ENCODE assay signal across 12 cellular contexts in the genomic region with DNA sequence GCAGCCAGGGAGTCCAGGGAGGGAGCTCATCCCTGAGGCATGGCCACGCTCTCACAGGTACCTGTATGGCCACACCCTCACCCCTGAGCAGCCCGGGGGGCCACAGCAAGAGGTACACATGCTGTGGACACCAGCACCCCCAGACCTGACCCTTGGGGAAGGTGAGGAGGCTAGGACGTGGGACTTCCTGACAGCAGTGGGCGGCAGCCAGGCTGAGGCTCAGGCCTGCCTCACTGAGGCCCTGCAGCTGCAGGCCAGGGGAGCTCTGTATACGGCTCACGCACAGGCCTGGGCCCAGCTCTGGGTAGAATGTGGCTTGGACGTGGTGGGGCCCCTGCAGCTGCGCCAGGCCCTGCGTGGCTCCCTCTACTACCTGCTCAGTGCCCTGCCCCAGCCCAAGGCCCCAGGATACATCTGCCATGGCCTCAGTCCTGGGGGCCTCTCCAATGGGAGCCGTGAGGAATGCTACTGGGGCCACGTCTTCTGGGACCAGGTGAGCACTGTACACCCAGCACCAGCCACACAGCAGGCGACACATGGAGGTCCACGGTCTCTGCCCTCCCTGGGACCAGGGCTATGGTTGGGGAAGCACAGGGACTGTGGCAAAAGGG. TPM values are rescaled to one million over a fixed set of nuclear protein-coding genes. Genes with fewer than 3 reads are reported as not detected.
DNase-seq lines count a peak whose midpoint lies in the region; ATAC-seq and TF ChIP-seq lines count a peak whose summit lies in the region.
"Had no signal": no experiment of that assay in that cellular context is flagged by ENCODE, and none has a peak within 500 bp of the region (broad histone marks: within the 10 kb centered on the region; RNA-seq: fewer than 3 reads in every experiment).

No MANE protein-coding gene starts in this region.

- H3K4me1 ChIP-seq in right lobe of liver = no peaks in the 10 kb centered on the region

- no peak overlapping the region for H3K27ac ChIP-seq in right lobe of liver

- no peak for ATAC-seq in activated T-cell treated with anti-CD3 and anti-CD28 coated beads, Interleukin-2, amount 50 U/mL, for 72 hours (replicated peaks in 1 of 2)
- ATAC-seq in right lobe of liver (no peak), GM18858 (IDR thresholded peaks at IDR 0.05; ENCODE audit: unreplicated experiment) (no peak)
- no peak for ATAC-seq in stimulated activated memory B cell treated with anti-CD40 and anti-IgM and Interleukin-4, amounts not matched to agents 10 μg/mL and 1 μg/mL and 100 μg/mL, for 72 hours
- ATAC-seq: esophagus mucosa had no signal

- no peak overlapping the region for H3K4me3 ChIP-seq in right lobe of liver

- H3K4me1 Mint-ChIP-seq in activated T-cell treated with anti-CD3 and anti-CD28 coated beads, Interleukin-2, amount 50 U/mL, for 72 hours (ENCODE audit: low read depth) = peaks cover 38% of the 10 kb centered on the region
- H3K4me1 Mint-ChIP-seq in stimulated activated memory B cell treated with anti-CD40 and anti-IgM and Interleukin-4, amounts not matched to agents 10 μg/mL and 1 μg/mL and 100 μg/mL, for 72 hours = peaks cover 37% of the 10 kb centered on the region

- H3K27me3 Mint-ChIP-seq in activated T-cell treated with anti-CD3 and anti-CD28 coated beads, Interleukin-2, amount 50 U/mL, for 72 hours (ENCODE audit: low read depth) = no peaks in the 10 kb centered on the region
- H3K27me3 Mint-ChIP-seq in stimulated activated memory B cell treated with anti-CD40 and anti-IgM and Interleukin-4, amounts not matched to agents 10 μg/mL and 1 μg/mL and 100 μg/mL, for 72 hours = peaks cover 15% of the 10 kb centered on the region

- 83% methylated on average over 2 of the region's 13 CpGs for WGBS in right lobe of liver (ENCODE audit: insufficient coverage, low coverage, low lambda C conversion rate, missing lambda C conversion rate)

- TF ChIP-seq CTCF in right lobe of liver (IDR thresholded peaks at IDR 0.05) = no peak

- H3K27me3 ChIP-seq in right lobe of liver = no peaks in the 10 kb centered on the region

- intact Hi-C loops in right lobe of liver (cut with DNase I) = loop anchor here in 1 of 2 donors (5.0 kb wide), 1 partner anchor 77 kb away; a partner anchor contains a TSS

- no peak overlapping the region for H3K27ac Mint-ChIP-seq in activated T-cell treated with anti-CD3 and anti-CD28 coated beads, Interleukin-2, amount 50 U/mL, for 72 hours
- peak overlapping the region; percentile 72 for H3K27ac Mint-ChIP-seq in stimulated activated memory B cell treated with anti-CD40 and anti-IgM and Interleukin-4, amounts not matched to agents 10 μg/mL and 1 μg/mL and 100 μg/mL, for 72 hours

- no peaks in the 10 kb centered on the region for H3K36me3 ChIP-seq in right lobe of liver

- peak overlapping the region; percentile 70 to 89 for H3K4me3 Mint-ChIP-seq in activated T-cell treated with anti-CD3 and anti-CD28 coated beads, Interleukin-2, amount 50 U/mL, for 72 hours
- H3K4me3 Mint-ChIP-seq in stimulated activated memory B cell treated with anti-CD40 and anti-IgM and Interleukin-4, amounts not matched to agents 10 μg/mL and 1 μg/mL and 100 μg/mL, for 72 hours = peak overlapping the region; percentile 73

- H3K36me3 Mint-ChIP-seq in activated T-cell treated with anti-CD3 and anti-CD28 coated beads, Interleukin-2, amount 50 U/mL, for 72 hours (ENCODE audit: insufficient read depth in 2 of 2) = peaks cover 7 to 16% of the 10 kb centered on the region in 2 donors
- H3K36me3 Mint-ChIP-seq in stimulated activated memory B cell treated with anti-CD40 and anti-IgM and Interleukin-4, amounts not matched to agents 10 μg/mL and 1 μg/mL and 100 μg/mL, for 72 hours = peaks cover 22% of the 10 kb centered on the region

- no peaks in the 10 kb centered on the region for H3K9me3 ChIP-seq in right lobe of liver

- DNase-seq in activated CD8-positive, alpha-beta memory T cell treated with anti-CD3 and anti-CD28 coated beads, Interleukin-2, amount 50 U/mL, for 4 hours = peak; percentile 14
- DNase-seq in activated CD8-positive, alpha-beta memory T cell treated with anti-CD3 and anti-CD28 coated beads, Interleukin-2, amount 50 U/mL, for 48 hours = no peak
- DNase-seq in activated T-cell treated with anti-CD3 and anti-CD28 coated beads, Interleukin-2, amount 50 U/mL, for 72 hours = peak in 1 of 2 donors; percentile 11
- DNase-seq in right lobe of liver (peak; percentile 20 to 51 (median 47)), nucleus accumbens (lab: John Stamatoyannopoulos, UW) (no peak), germinal center (ENCODE audit: low spot score) (no peak)
- DNase-seq: NCI-H1694 treated with DMSO at 0.1 percent for 48 hours, OCI-M1 had no signal

- no peak for TF ChIP-seq POLR2A in right lobe of liver (IDR thresholded peaks at IDR 0.05)

- H3K9me3 Mint-ChIP-seq in activated T-cell treated with anti-CD3 and anti-CD28 coated beads, Interleukin-2, amount 50 U/mL, for 72 hours = no peaks in the 10 kb centered on the region
- H3K9me3 Mint-ChIP-seq in stimulated activated memory B cell treated with anti-CD40 and anti-IgM and Interleukin-4, amounts not matched to agents 10 μg/mL and 1 μg/mL and 100 μg/mL, for 72 hours = no peaks in the 10 kb centered on the region

RNA-seq across cellular contexts. Expression of a gene that starts 1.8 kb away (rescaled TPM):
- total RNA-seq in activated T-cell treated with anti-CD3 and anti-CD28 coated beads, Interleukin-2, amount 50 U/mL, for 72 hours = 100 to 1,000 TPM; 161 to 273 TPM
- 100 to 1,000 TPM in 1 of 6 experiments, 10 to 100 TPM in 4, 1 to 10 TPM in 1; 7.7 to 110 (median 13.8) TPM for total RNA-seq in right lobe of liver

RNA-seq across cellular contexts. Expression of a gene that starts 8.6 kb away (rescaled TPM):
- total RNA-seq in activated T-cell treated with anti-CD3 and anti-CD28 coated beads, Interleukin-2, amount 50 U/mL, for 72 hours = not detected
- total RNA-seq in right lobe of liver = not detected
- total RNA-seq: esophagus mucosa, renal cortical epithelial cell had no signal

RNA-seq across cellular contexts. Expression of a gene that starts 12.5 kb away (rescaled TPM):
- 1 to 10 TPM; 1.5 to 3.2 TPM for total RNA-seq in activated T-cell treated with anti-CD3 and anti-CD28 coated beads, Interleukin-2, amount 50 U/mL, for 72 hours
- 1 to 10 TPM in 4 of 6 experiments, under 1 TPM in 2; 0.22 to 6.2 (median 1.6) TPM for total RNA-seq in right lobe of liver
- total RNA-seq: renal cortical epithelial cell had no signal

RNA-seq across cellular contexts. Expression of a gene that starts 16.9 kb away (rescaled TPM):
- total RNA-seq in activated T-cell treated with anti-CD3 and anti-CD28 coated beads, Interleukin-2, amount 50 U/mL, for 72 hours = 100 to 1,000 TPM; 542 to 639 TPM
- 100 to 1,000 TPM; 157 to 624 (median 390) TPM for total RNA-seq in right lobe of liver

RNA-seq across cellular contexts. Expression of a gene that starts 23.1 kb away (rescaled TPM):
- total RNA-seq in activated T-cell treated with anti-CD3 and anti-CD28 coated beads, Interleukin-2, amount 50 U/mL, for 72 hours = 100 to 1,000 TPM; 306 to 384 TPM
- total RNA-seq in right lobe of liver = 100 to 1,000 TPM in 2 of 6 experiments, 10 to 100 TPM in 4; 15.7 to 159 (median 72.5) TPM

Comparison
In these comparisons a context has a peak if more than half of its experiments do, and no peak if none do; other contexts are left out.
1. DNase-seq: peak in activated CD8-positive, alpha-beta memory T cell treated with anti-CD3 and anti-CD28 coated beads, Interleukin-2, amount 50 U/mL, for 4 hours (single experiment) and right lobe of liver (3 of 3); none in activated CD8-positive, alpha-beta memory T cell treated with anti-CD3 and anti-CD28 coated beads, Interleukin-2, amount 50 U/mL, for 48 hours (single experiment), nucleus accumbens (0 of 56) and germinal center (single experiment).